In the genomic region with DNA sequence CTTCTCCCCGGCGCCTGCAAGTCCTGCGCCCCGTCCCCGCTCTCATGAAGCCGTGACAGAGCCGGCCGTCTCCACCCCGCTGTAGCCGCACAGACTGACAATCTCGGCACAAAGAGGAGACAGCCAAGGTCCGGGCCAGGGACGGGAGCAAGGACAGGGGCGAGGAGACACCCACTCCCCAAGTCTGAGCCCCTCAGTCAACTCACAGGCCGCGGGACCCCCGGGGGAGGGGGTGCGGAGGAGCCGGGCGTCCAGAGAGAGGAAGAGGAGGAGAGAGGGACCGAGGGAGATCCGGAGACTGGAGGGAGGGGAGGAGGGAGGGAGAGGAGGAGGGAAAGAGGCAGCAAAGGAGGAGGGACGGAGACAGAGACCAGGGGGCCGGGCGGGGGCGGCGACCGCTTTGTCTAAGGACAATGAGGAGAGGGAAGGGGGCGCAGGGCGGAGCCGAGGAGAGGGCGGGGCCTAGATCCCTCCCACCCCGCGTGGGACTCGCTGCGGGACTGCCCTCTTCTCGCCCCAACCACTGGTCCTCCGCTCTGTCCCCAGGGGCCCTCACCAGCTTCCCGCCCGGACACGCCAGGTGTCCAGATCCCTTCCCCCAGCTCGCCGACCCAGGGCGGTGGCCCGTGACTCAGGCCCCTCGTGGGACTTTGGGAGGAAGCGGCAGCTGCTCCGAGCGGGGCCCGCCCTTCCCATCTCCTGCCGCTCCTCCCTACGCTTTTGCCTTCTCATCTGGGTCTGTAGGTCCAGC, we compare ENCODE assay signal across 8 cellular contexts. TPM values are rescaled to one million over a fixed set of nuclear protein-coding genes. Genes with fewer than 3 reads are reported as not detected.
DNase-seq lines count a peak whose midpoint lies in the region; ATAC-seq and TF ChIP-seq lines count a peak whose summit lies in the region.

No MANE protein-coding gene starts in this region.

- H3K36me3 ChIP-seq in Caco-2 (ENCODE audit: control insufficient read depth, insufficient read depth, low read length) (no peaks in the 10 kb centered on the region), esophagus squamous epithelium (no peaks in the 10 kb centered on the region)

- CTCF ChIA-PET in Caco-2 (lab: Charles Lee) = interaction anchor here (0.6 to 1.9 kb wide), 4 partner anchors 8 to 89 kb away, joined by 3 to 7 read pairs (median 3); a partner anchor contains a TSS

- intact Hi-C loops in Caco-2 (cut with micrococcal nuclease; ENCODE audit: unreplicated experiment) (no loop called here), esophagus squamous epithelium (cut with DNase I) (loop anchor here (10.0 kb wide), 1 partner anchor 198 kb away; a partner anchor contains a TSS)

- H3K27ac ChIP-seq in esophagus squamous epithelium = peak overlapping the region; percentile 96 to 99 (median 98)

- TF ChIP-seq RAD21 in Ishikawa (IDR thresholded peaks at IDR 0.05; ENCODE audit: low read depth) = no peak

- 0 to 2% methylated on average over 25 to 34 of the region's 52 CpGs for WGBS in esophagus squamous epithelium, 2 donors

- peak overlapping the region; percentile 78 for H3K4me3 ChIP-seq in Caco-2 (ENCODE audit: low read depth, low read length)
- H3K4me3 ChIP-seq in esophagus squamous epithelium = peak overlapping the region; percentile 73 to 92 (median 82)

- H3K4me1 ChIP-seq in Caco-2 (peaks cover 24% of the 10 kb centered on the region), esophagus squamous epithelium (peaks cover 57 to 88% (median 65%) of the 10 kb centered on the region in 3 donors)

- POLR2A ChIA-PET in Caco-2 (lab: Charles Lee) = interaction anchor here (1.1 kb wide), 1 partner anchor 30 kb away, joined by 6 read pairs; a partner anchor contains a TSS

- ATAC-seq in GM21447 (IDR thresholded peaks at IDR 0.05; ENCODE audit: unreplicated experiment) (peak; percentile 41), naive B cell (ENCODE audit: low read depth in 2 of 2) (peak; percentile 27)
- ATAC-seq in stimulated activated memory B cell treated with anti-CD40 and anti-IgM and Interleukin-4, amounts not matched to agents 10 μg/mL and 1 μg/mL and 100 μg/mL, for 72 hours = peak; percentile 77

- TF ChIP-seq CTCF in Caco-2 (IDR thresholded peaks at IDR 0.05; ENCODE audit: insufficient read depth in 1 of 2, low read depth in 1 of 2, low read length in 1 of 2, severe bottlenecking in 1 of 2, unreplicated experiment in 1 of 2) (no peak), esophagus squamous epithelium (IDR thresholded peaks at IDR 0.05) (no peak)

- TF ChIP-seq EP300 in Ishikawa (IDR thresholded peaks at IDR 0.05; ENCODE audit: borderline replicate concordance) = peak; percentile 28

- H3K9me3 ChIP-seq in Caco-2 (no peaks in the 10 kb centered on the region), esophagus squamous epithelium (no peaks in the 10 kb centered on the region)

- BruUV-seq in Caco-2 (replicated peaks; lab: Mats Ljungman, UMichigan) = no TSS peak

- no peaks in the 10 kb centered on the region for H3K27me3 Mint-ChIP-seq in Caco-2 (ENCODE audit: insufficient read depth, unreplicated experiment)
- no peaks in the 10 kb centered on the region for H3K27me3 Mint-ChIP-seq in naive B cell
- no peaks in the 10 kb centered on the region for H3K27me3 Mint-ChIP-seq in stimulated activated memory B cell treated with anti-CD40 and anti-IgM and Interleukin-4, amounts not matched to agents 10 μg/mL and 1 μg/mL and 100 μg/mL, for 72 hours

- peaks cover 44% of the 10 kb centered on the region for H3K4me1 Mint-ChIP-seq in Caco-2 (ENCODE audit: low read depth, unreplicated experiment)
- peaks cover 54 to 82% (median 67%) of the 10 kb centered on the region in 3 donors for H3K4me1 Mint-ChIP-seq in naive B cell
- peaks cover 65% of the 10 kb centered on the region for H3K4me1 Mint-ChIP-seq in stimulated activated memory B cell treated with anti-CD40 and anti-IgM and Interleukin-4, amounts not matched to agents 10 μg/mL and 1 μg/mL and 100 μg/mL, for 72 hours

- H3K36me3 Mint-ChIP-seq in Caco-2 (ENCODE audit: insufficient read depth, unreplicated experiment) = peaks cover 10% of the 10 kb centered on the region
- peaks cover 0 to 39% of the 10 kb centered on the region in 2 donors for H3K36me3 Mint-ChIP-seq in naive B cell
- H3K36me3 Mint-ChIP-seq in stimulated activated memory B cell treated with anti-CD40 and anti-IgM and Interleukin-4, amounts not matched to agents 10 μg/mL and 1 μg/mL and 100 μg/mL, for 72 hours = peaks cover 37% of the 10 kb centered on the region

- H3K9me3 Mint-ChIP-seq in Caco-2 (ENCODE audit: unreplicated experiment) (no peaks in the 10 kb centered on the region), naive B cell (peaks cover 0 to 2% (median 0%) of the 10 kb centered on the region in 7 donors)
- H3K9me3 Mint-ChIP-seq in stimulated activated memory B cell treated with anti-CD40 and anti-IgM and Interleukin-4, amounts not matched to agents 10 μg/mL and 1 μg/mL and 100 μg/mL, for 72 hours = no peaks in the 10 kb centered on the region

- H3K27ac Mint-ChIP-seq in Caco-2 (ENCODE audit: unreplicated experiment) (peak overlapping the region; percentile 68), naive B cell (peak overlapping the region; percentile 92 to 98 (median 95))
- peak overlapping the region; percentile 86 for H3K27ac Mint-ChIP-seq in stimulated activated memory B cell treated with anti-CD40 and anti-IgM and Interleukin-4, amounts not matched to agents 10 μg/mL and 1 μg/mL and 100 μg/mL, for 72 hours

- no peaks in the 10 kb centered on the region for H3K27me3 ChIP-seq in Caco-2 (replicated peaks; ENCODE audit: control insufficient read depth, insufficient read depth, low read length)
- H3K27me3 ChIP-seq in esophagus squamous epithelium = no peaks in the 10 kb centered on the region

- peak in 2 of 4 donors; percentile 29 to 58 for TF ChIP-seq POLR2A in esophagus squamous epithelium (IDR thresholded peaks at IDR 0.05)

- DNase-seq in Caco-2 = peak; percentile 79 to 86
- DNase-seq in OCI-M2 (lab: John Stamatoyannopoulos, UW; ENCODE audit: unreplicated experiment) = peak; percentile 85
- DNase-seq in activated T-cell treated with anti-CD3 and anti-CD28 coated beads, Interleukin-2, amount 50 U/mL, for 48 hours = peak; percentile 90 to 92
- peak; percentile 86 for DNase-seq in esophagus squamous epithelium (lab: John Stamatoyannopoulos, UW)
- peak; percentile 82 for DNase-seq in naive B cell

- H3K4me3 Mint-ChIP-seq in Caco-2 (ENCODE audit: unreplicated experiment) (peak overlapping the region; percentile 82), naive B cell (peak overlapping the region; percentile 93 to 100 (median 98))
- peak overlapping the region; percentile 89 for H3K4me3 Mint-ChIP-seq in stimulated activated memory B cell treated with anti-CD40 and anti-IgM and Interleukin-4, amounts not matched to agents 10 μg/mL and 1 μg/mL and 100 μg/mL, for 72 hours

TF ChIP-seq in Ishikawa, 13 proteins besides CTCF, POLR2A, EP300 and RAD21 (continues in another document):
- TF ChIP-seq TCF12 (IDR thresholded peaks at IDR 0.05; ENCODE audit: low read depth) (peak; percentile 85), YY1 (IDR thresholded peaks at IDR 0.05; ENCODE audit: low read depth) (no peak), TEAD4 (IDR thresholded peaks at IDR 0.05) (no peak), ZBTB7A (IDR thresholded peaks at IDR 0.05; ENCODE audit: low read depth) (peak; percentile 71; the same call in 1 of the 2 replicates), TAF1 (IDR thresholded peaks at IDR 0.05; ENCODE audit: low read depth) (0 out of 2 replicates have a peak, but pooled peaks have one; percentile 46), EGR1 (IDR thresholded peaks at IDR 0.05) (peak; percentile 88), FOXM1 (IDR thresholded peaks at IDR 0.05; ENCODE audit: borderline replicate concordance, low read depth) (no peak), CREB1 (IDR thresholded peaks at IDR 0.05; ENCODE audit: low read depth) (no peak), CEBPB (IDR thresholded peaks at IDR 0.05) (no peak), NFIC (IDR thresholded peaks at IDR 0.05) (no peak)
- TF ChIP-seq, protein P1, sequence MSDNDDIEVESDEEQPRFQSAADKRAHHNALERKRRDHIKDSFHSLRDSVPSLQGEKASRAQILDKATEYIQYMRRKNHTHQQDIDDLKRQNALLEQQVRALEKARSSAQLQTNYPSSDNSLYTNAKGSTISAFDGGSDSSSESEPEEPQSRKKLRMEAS (IDR thresholded peaks at IDR 0.05) = peak; percentile 65; the same call in 1 of the 2 replicates
- TF ChIP-seq, protein P2, sequence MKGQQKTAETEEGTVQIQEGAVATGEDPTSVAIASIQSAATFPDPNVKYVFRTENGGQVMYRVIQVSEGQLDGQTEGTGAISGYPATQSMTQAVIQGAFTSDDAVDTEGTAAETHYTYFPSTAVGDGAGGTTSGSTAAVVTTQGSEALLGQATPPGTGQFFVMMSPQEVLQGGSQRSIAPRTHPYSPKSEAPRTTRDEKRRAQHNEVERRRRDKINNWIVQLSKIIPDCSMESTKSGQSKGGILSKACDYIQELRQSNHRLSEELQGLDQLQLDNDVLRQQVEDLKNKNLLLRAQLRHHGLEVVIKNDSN (IDR thresholded peaks at IDR 0.05) = no peak

RNA-seq across cellular contexts. Expression of a gene that starts 0.6 kb away (rescaled TPM):
- 6.6 and 9.7 TPM in 2 replicates for total RNA-seq in Caco-2 (2022)
- 10 to 100 TPM in 3 of 4 donors, 1 to 10 TPM in 1; 9.8 to 22.2 (median 17.4) TPM for total RNA-seq in esophagus squamous epithelium
- 100 to 1,000 TPM in 1 of 6 donors, 10 to 100 TPM in 5; 70.3 to 103 (median 82.6) TPM for polyA plus RNA-seq in naive B cell (ENCODE audit: low read depth in 6 of 6)

RNA-seq across cellular contexts. Expression of a gene that starts 3.7 kb away (rescaled TPM):
- total RNA-seq in Caco-2 (2022) = 31.7 and 32.1 TPM in 2 replicates
- total RNA-seq in esophagus squamous epithelium = 1 to 10 TPM; 3.8 to 7.4 (median 6.7) TPM
- polyA plus RNA-seq in naive B cell (ENCODE audit: low read depth in 6 of 6) = 10 to 100 TPM; 37.3 to 72.1 (median 45.4) TPM

RNA-seq across cellular contexts. Expression of a gene that starts 14.3 kb away (rescaled TPM):
- total RNA-seq in Caco-2 (2022) = 36.6 and 40.6 TPM in 2 replicates
- total RNA-seq in esophagus squamous epithelium = 10 to 100 TPM; 11.4 to 26.6 (median 24.4) TPM
- 10 to 100 TPM in 5 of 6 donors, 1 to 10 TPM in 1; 4.2 to 27.0 (median 16.1) TPM for polyA plus RNA-seq in naive B cell (ENCODE audit: low read depth in 6 of 6)

RNA-seq across cellular contexts. Expression of a gene that starts 30.0 kb away (rescaled TPM):
- 46.6 and 48.6 TPM in 2 replicates for total RNA-seq in Caco-2 (2022)
- 1 to 10 TPM; 2.4 to 7.4 (median 7.0) TPM for total RNA-seq in esophagus squamous epithelium
- polyA plus RNA-seq in naive B cell (ENCODE audit: low read depth in 6 of 6) = 1 to 10 TPM; 2.0 to 8.3 (median 3.5) TPM

RNA-seq across cellular contexts. Expression of a gene that starts 33.1 kb away (rescaled TPM):
- total RNA-seq in Caco-2 (2022) = 742 and 788 TPM in 2 replicates
- 100 to 1,000 TPM; 151 to 351 (median 255) TPM for total RNA-seq in esophagus squamous epithelium
- 100 to 1,000 TPM in 1 of 6 donors, 10 to 100 TPM in 5; 37.9 to 104 (median 73.3) TPM for polyA plus RNA-seq in naive B cell (ENCODE audit: low read depth in 6 of 6)

Comparison
In these comparisons a context has a peak if more than half of its experiments do, and no peak if none do; other contexts are left out.
1. Peak in every context shown above with its lines: DNase-seq, ATAC-seq, H3K4me3 ChIP-seq and H3K27ac ChIP-seq.
2. ATAC-seq: peak in every context shown above with its lines; median percentile 77 in stimulated activated memory B cell treated with anti-CD40 and anti-IgM and Interleukin-4, amounts not matched to agents 10 μg/mL and 1 μg/mL and 100 μg/mL, for 72 hours; 41 in GM21447; 27 in naive B cell.